ENCODE assay signal across 10 cellular contexts in genomic region chr3:46934508-46935167, GRCh38. TPM values are rescaled to one million over a fixed set of nuclear protein-coding genes. Genes with fewer than 3 reads are reported as not detected.
DNase-seq lines count a peak whose midpoint lies in the region; ATAC-seq, FAIRE-seq and TF ChIP-seq lines count a peak whose summit lies in the region.
"Had no signal": no experiment of that assay in that cellular context is flagged by ENCODE, and none has a peak within 500 bp of the region (broad histone marks: within the 10 kb centered on the region; RNA-seq: fewer than 3 reads in every experiment).

No MANE protein-coding gene starts in this region.

- H4K91ac ChIP-seq in H1 (replicated peaks; ENCODE audit: insufficient read length, low read length) = no peak overlapping the region

- H4K8ac ChIP-seq in H1 (ENCODE audit: extremely low read depth, insufficient read depth, low read length) = peak overlapping the region; percentile 36; the same call in 1 of the 2 replicates

- no peak overlapping the region for H3K18ac ChIP-seq in H1 (ENCODE audit: extremely low read depth, low read length)

- H3K4me1 ChIP-seq in H1 (replicated peaks in 1 of 4; ENCODE audit: control insufficient read depth in 3 of 4, insufficient read depth in 4 of 4, low read length in 3 of 4) (peaks cover 4 to 14% (median 10%) of the 10 kb centered on the region in 4 experiments; a peak in 6 of 7 replicates), mucosa of rectum (ENCODE audit: control insufficient read depth in 2 of 2, insufficient read depth in 2 of 2, low read length in 2 of 2) (peaks cover 54 to 67% of the 10 kb centered on the region in 2 donors)

- H3K4me3 ChIP-seq in H1 (ENCODE audit: extremely low read depth in 1 of 4, insufficient read depth in 2 of 4, low read depth in 3 of 4, low read length in 4 of 4) = no peak overlapping the region
- H3K4me3 ChIP-seq in mucosa of rectum (ENCODE audit: low read length in 2 of 2) = no peak overlapping the region
- H3K4me3 ChIP-seq: SJCRH30 had no signal

- no peak for TF ChIP-seq EP300 in H1 (IDR thresholded peaks at IDR 0.05; ENCODE audit: borderline replicate concordance in 1 of 2, low read depth in 2 of 2, low read length in 2 of 2)

- H3K56ac ChIP-seq in H1 (replicated peaks; ENCODE audit: insufficient read length, low read depth, low read length) = no peak overlapping the region

- H2BK15ac ChIP-seq in H1 (ENCODE audit: low read length) = peak overlapping the region; percentile 8; the same call in 1 of the 2 replicates

- no peak overlapping the region for H3K14ac ChIP-seq in H1 (ENCODE audit: insufficient read length)

- H2BK5ac ChIP-seq in H1 (ENCODE audit: low read depth, low read length) = peak overlapping the region; percentile 78; the same call in 1 of the 2 replicates

- WGBS in H1 (ENCODE audit: extremely low coverage in 1 of 2, insufficient coverage in 1 of 2, insufficient read length in 1 of 2, insufficient replicate concordance in 2 of 2, low coverage in 1 of 2, low lambda C conversion rate in 2 of 2, missing lambda C conversion rate in 1 of 2), 2 experiments = 87% methylated on average over 8 of the region's 8 CpGs; no CpG with 5 or more reads in 1 of the 2 experiments

- H2BK120ac ChIP-seq in H1 (replicated peaks; ENCODE audit: low read depth, low read length) = no peak overlapping the region

- no peak for ATAC-seq in GM18861 (IDR thresholded peaks at IDR 0.05; ENCODE audit: unreplicated experiment)

- TF ChIP-seq RAD21 in H1 (IDR thresholded peaks at IDR 0.05 in 1 of 2, conservative IDR thresholded peaks at IDR 0.05 in 1 of 2; ENCODE audit: low read depth in 2 of 2, low read length in 2 of 2) = no peak

- POLR2A ChIA-PET in H1 (lab: Charles Lee; ENCODE audit: partially characterized antibody) = interaction anchor here (1.2 to 1.6 kb wide), 2 partner anchors 9 to 45 kb away, joined by 4 read pairs; partner anchors contain the start of gene NBEAL2

- peaks cover 21% of the 10 kb centered on the region for H3K79me1 ChIP-seq in H1 (ENCODE audit: low read depth, low read length)

- H3K23ac ChIP-seq in H1 (ENCODE audit: insufficient read length) = no peak overlapping the region

- no peak overlapping the region for H4K5ac ChIP-seq in H1 (ENCODE audit: insufficient read length, low read depth, low read length)

- 0 out of 2 replicates have a peak overlapping the region, but pooled peaks have one; percentile 43 for H2BK20ac ChIP-seq in H1 (ENCODE audit: low read length)

- peak overlapping the region; percentile 68; the same call in 1 of the 2 replicates for H2BK12ac ChIP-seq in H1 (ENCODE audit: low read depth, low read length)

- TF ChIP-seq POLR2A in H1 (IDR thresholded peaks at IDR 0.05; ENCODE audit: control extremely low read depth in 1 of 2, low read depth in 2 of 2, low read length in 2 of 2) = no peak

- H4K20me1 ChIP-seq in H1 (replicated peaks in 1 of 2; ENCODE audit: control insufficient read depth in 1 of 2, insufficient read depth in 2 of 2, low read length in 2 of 2) = peaks cover 14 to 25% of the 10 kb centered on the region in 2 experiments

- no peak overlapping the region; a peak in 1 of 7 replicates for H3K9ac ChIP-seq in H1 (replicated peaks in 1 of 4; ENCODE audit: extremely low read depth in 1 of 4, low read depth in 3 of 4, low read length in 3 of 4)
- no peak overlapping the region for H3K9ac ChIP-seq in mucosa of rectum (ENCODE audit: low read depth in 1 of 2, low read length in 2 of 2)

- no peak for FAIRE-seq in H1 (lab: Jason Lieb, UNC)

- peak overlapping the region; percentile 53; the same call in 1 of the 2 replicates for H3K27ac ChIP-seq in H1 (ENCODE audit: low read depth, low read length)
- peak overlapping the region; percentile 40 to 49 for H3K27ac ChIP-seq in mucosa of rectum (ENCODE audit: low read depth in 2 of 2, low read length in 2 of 2)
- H3K27ac ChIP-seq: SJCRH30 had no signal

- peaks cover 0 to 15% (median 1%) of the 10 kb centered on the region in 4 experiments; a peak in 6 of 8 replicates for H3K36me3 ChIP-seq in H1 (ENCODE audit: control insufficient read depth in 2 of 4, insufficient read depth in 4 of 4, low read length in 3 of 4)
- peaks cover 24 to 32% of the 10 kb centered on the region in 2 donors for H3K36me3 ChIP-seq in mucosa of rectum (ENCODE audit: control insufficient read depth in 2 of 2, insufficient read depth in 2 of 2, low read length in 2 of 2)

- 0 out of 4 replicates have a peak overlapping the region, but pooled peaks of 1 of the 2 experiments have one; percentile 4 for H3K4me2 ChIP-seq in H1 (ENCODE audit: insufficient read depth in 1 of 2, low read depth in 2 of 2, low read length in 2 of 2)

- H3K23me2 ChIP-seq in H1 (ENCODE audit: low read depth, low read length) = no peaks in the 10 kb centered on the region

- H2AK5ac ChIP-seq in H1 (ENCODE audit: low read depth, low read length) = no peak overlapping the region

- H3K79me2 ChIP-seq in H1 (ENCODE audit: control insufficient read depth in 1 of 2, insufficient read depth in 2 of 2, low read length in 2 of 2) = peaks cover 0 to 47% of the 10 kb centered on the region in 2 experiments; a peak in 1 of 4 replicates

- no peak for TF ChIP-seq CTCF in H1 (IDR thresholded peaks at IDR 0.05; ENCODE audit: control extremely low read depth in 1 of 3, insufficient read depth in 1 of 3, low read depth in 1 of 3, low read length in 3 of 3)

- H2AFZ ChIP-seq in H1 (ENCODE audit: low read length) = no peak overlapping the region

- no peaks in the 10 kb centered on the region for H3K9me3 ChIP-seq in H1 (ENCODE audit: insufficient read depth in 2 of 2, low read depth in 1 of 2, low read length in 1 of 2)
- no peaks in the 10 kb centered on the region for H3K9me3 ChIP-seq in mucosa of rectum (ENCODE audit: control insufficient read depth in 2 of 2, low read length in 2 of 2)
- H3K9me3 ChIP-seq: SJCRH30 had no signal

- CTCF ChIA-PET in H1 (lab: Charles Lee; ENCODE audit: partially characterized antibody) = interaction anchor here (0.6 to 11.0 kb wide), 11 partner anchors 13 to 85 kb away, joined by 3 to 99 read pairs (median 5); partner anchors contain the start of gene NBEAL2

- H3K4ac ChIP-seq in H1 (replicated peaks; ENCODE audit: insufficient read length, low read depth, low read length) = no peak overlapping the region

- DNase-seq in A172 (ENCODE audit: low spot score) (peak; percentile 60), LHCN-M2 (ENCODE audit: low read depth) (peak; percentile 90), H1 (ENCODE audit: low read depth in 1 of 2, low spot score in 2 of 2) (no peak), SIG-M5 (lab: John Stamatoyannopoulos, UW) (no peak), DMS153 treated with DMSO at 0.1 percent for 48 hours (lab: John Stamatoyannopoulos, UW; ENCODE audit: unreplicated experiment) (no peak), AML-193 (lab: John Stamatoyannopoulos, UW) (no peak)

- H3K27me3 ChIP-seq in H1 (replicated peaks in 1 of 4; ENCODE audit: control insufficient read depth in 3 of 4, extremely low read depth in 1 of 4, insufficient read depth in 3 of 4, low read length in 3 of 4) (no peaks in the 10 kb centered on the region), mucosa of rectum (ENCODE audit: control insufficient read depth in 2 of 2, insufficient read depth in 2 of 2, low read length in 2 of 2) (no peaks in the 10 kb centered on the region)
- H3K27me3 ChIP-seq: SJCRH30 had no signal

TF ChIP-seq in H1, 55 proteins besides CTCF, POLR2A, EP300 and RAD21 (continues in another document):
- no peak for TF ChIP-seq SIX5 (IDR thresholded peaks at IDR 0.05; ENCODE audit: low read depth, low read length)
- TF ChIP-seq SP1 (IDR thresholded peaks at IDR 0.05; ENCODE audit: low read depth, low read length) = no peak
- TF ChIP-seq TAF1 (IDR thresholded peaks at IDR 0.05; ENCODE audit: low read depth, low read length) = no peak
- no peak for TF ChIP-seq POLR2AphosphoS5 (IDR thresholded peaks at IDR 0.05; ENCODE audit: low read depth, low read length)
- TF ChIP-seq CEBPB (IDR thresholded peaks at IDR 0.05; ENCODE audit: low read depth, low read length) = no peak

RNA-seq across cellular contexts. Expression of gene CCDC12, which starts 41.9 kb away (rescaled TPM):
- total RNA-seq in A172 (2014; rRNA removed; shearing (Covaris generic)) = 21.1 and 32.5 TPM in 2 replicates
- total RNA-seq in LHCN-M2 (2014; rRNA removed) = 25.6 and 31.2 TPM in 2 replicates
- 28.4 TPM for polyA plus RNA-seq in LHCN-M2 (2012)
- total RNA-seq in H1 (2021; fragmentation: NEBNext Ultra II Directional; extraction: Animal tissue kit (Norgen Biotek cat#: 25700)) = 41.3 and 44.4 TPM in 2 replicates
- 29.5 and 41.5 TPM in 2 replicates for polyA plus RNA-seq in H1 (2011; rRNA removed)
- 57.2 TPM for polyA plus RNA-seq in H1 (2011; cell fraction: cytosol; rRNA removed)
- 37.1 TPM for polyA plus RNA-seq in H1 (2011; cell fraction: nucleus; rRNA removed)
- polyA plus RNA-seq in H1 (2012, experiment 1 of 2) = 50.0 to 59.6 TPM (median 58.4 TPM) in 4 replicates
- polyA plus RNA-seq in H1 (2012, experiment 2 of 2) = 27.9 TPM
- polyA plus RNA-seq in H1 (2013, experiment 1 of 2) = 39.5 TPM
- 41.8 TPM for polyA plus RNA-seq in H1 (2013, experiment 2 of 2)
- polyA minus RNA-seq in H1 (2011; rRNA and poly(A)+ RNA removed) = 20.6 and 38.9 TPM in 2 replicates
- 12.0 TPM for polyA minus RNA-seq in H1 (2011; cell fraction: cytosol; rRNA and poly(A)+ RNA removed)
- polyA minus RNA-seq in H1 (2011; cell fraction: nucleus; rRNA and poly(A)+ RNA removed) = 55.5 TPM

RNA-seq across cellular contexts. Expression of gene NBEAL2, which starts 44.8 kb away (rescaled TPM):
- total RNA-seq in A172 (2014; rRNA removed; shearing (Covaris generic)) = 10.9 and 13.9 TPM in 2 replicates
- 2.1 and 2.2 TPM in 2 replicates for total RNA-seq in LHCN-M2 (2014; rRNA removed)
- polyA plus RNA-seq in LHCN-M2 (2012) = 2.2 TPM
- 45.8 and 46.9 TPM in 2 replicates for total RNA-seq in H1 (2021; fragmentation: NEBNext Ultra II Directional; extraction: Animal tissue kit (Norgen Biotek cat#: 25700))
- 27.3 and 47.8 TPM in 2 replicates for polyA plus RNA-seq in H1 (2011; rRNA removed)
- polyA plus RNA-seq in H1 (2011; cell fraction: cytosol; rRNA removed) = 30.9 TPM
- 332 TPM for polyA plus RNA-seq in H1 (2011; cell fraction: nucleus; rRNA removed)
- polyA plus RNA-seq in H1 (2012, experiment 1 of 2) = 36.4 to 64.7 TPM (median 55.9 TPM) in 4 replicates
- 42.2 TPM for polyA plus RNA-seq in H1 (2012, experiment 2 of 2)
- 15.7 TPM for polyA plus RNA-seq in H1 (2013, experiment 1 of 2)
- polyA plus RNA-seq in H1 (2013, experiment 2 of 2) = 14.2 TPM
- 19.1 and 33.7 TPM in 2 replicates for polyA minus RNA-seq in H1 (2011; rRNA and poly(A)+ RNA removed)
- polyA minus RNA-seq in H1 (2011; cell fraction: cytosol; rRNA and poly(A)+ RNA removed) = 16.9 TPM
- polyA minus RNA-seq in H1 (2011; cell fraction: nucleus; rRNA and poly(A)+ RNA removed) = 58.1 TPM

RNA-seq across cellular contexts. Expression of gene PTH1R, which starts 57.1 kb away (rescaled TPM):
- 2.8 and 4.9 TPM in 2 replicates for total RNA-seq in A172 (2014; rRNA removed; shearing (Covaris generic))
- 1.2 and 1.3 TPM in 2 replicates for total RNA-seq in LHCN-M2 (2014; rRNA removed)
- 1.3 TPM for polyA plus RNA-seq in LHCN-M2 (2012)
- total RNA-seq in H1 (2021; fragmentation: NEBNext Ultra II Directional; extraction: Animal tissue kit (Norgen Biotek cat#: 25700)) = 0.21 and 1.5 TPM in 2 replicates
- polyA plus RNA-seq in H1 (2011; rRNA removed) = 0.57 and 1.9 TPM in 2 replicates
- 0.89 TPM for polyA plus RNA-seq in H1 (2011; cell fraction: cytosol; rRNA removed)
- 3.4 TPM for polyA plus RNA-seq in H1 (2011; cell fraction: nucleus; rRNA removed)
- 0.27 to 1.1 TPM (median 0.67 TPM) in 4 replicates for polyA plus RNA-seq in H1 (2012, experiment 1 of 2)
- 0.54 TPM for polyA plus RNA-seq in H1 (2012, experiment 2 of 2)
- 0.63 TPM for polyA plus RNA-seq in H1 (2013, experiment 1 of 2)
- 0.79 TPM for polyA plus RNA-seq in H1 (2013, experiment 2 of 2)
- 0.73 and 0.88 TPM in 2 replicates for polyA minus RNA-seq in H1 (2011; rRNA and poly(A)+ RNA removed)
- not detected for polyA minus RNA-seq in H1 (2011; cell fraction: cytosol; rRNA and poly(A)+ RNA removed)
- polyA minus RNA-seq in H1 (2011; cell fraction: nucleus; rRNA and poly(A)+ RNA removed) = 2.3 TPM
- total RNA-seq: CD8-positive, alpha-beta memory T cell had no signal
- polyA plus RNA-seq: CD8-positive, alpha-beta memory T cell had no signal

Comparison
In these comparisons a context has a peak if more than half of its experiments do, and no peak if none do; other contexts are left out.
1. DNase-seq: peak in A172 (single experiment) and LHCN-M2 (single experiment); none in H1 (0 of 2), SIG-M5 (single experiment), DMS153 treated with DMSO at 0.1 percent for 48 hours (single experiment) and AML-193 (0 of 2).